Comparison of ENCODE assay signal across 30 cellular contexts in the genomic region with DNA sequence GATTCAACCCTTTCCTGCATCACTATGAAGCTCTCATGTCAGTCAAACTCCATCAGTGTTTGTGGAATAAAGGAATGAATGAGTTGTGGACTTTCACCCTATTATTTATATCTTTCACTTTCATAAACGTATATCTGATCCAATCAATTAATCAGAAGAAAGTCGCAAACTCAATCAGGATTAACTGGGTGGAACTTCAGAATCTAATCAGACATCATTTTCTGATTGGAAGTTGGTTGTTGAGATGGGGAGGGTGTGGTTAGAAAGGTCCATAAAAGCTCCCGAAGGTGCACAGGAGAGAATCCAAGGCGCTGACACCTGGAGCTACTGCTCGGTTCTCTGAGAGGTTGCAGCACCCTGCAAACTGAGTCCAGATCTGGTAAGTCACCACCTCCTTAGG. TPM values are rescaled to one million over a fixed set of nuclear protein-coding genes. Genes with fewer than 3 reads are reported as not detected.
DNase-seq lines count a peak whose midpoint lies in the region; ATAC-seq, FAIRE-seq and TF ChIP-seq lines count a peak whose summit lies in the region.
"Had no signal": no experiment of that assay in that cellular context is flagged by ENCODE, and none has a peak within 500 bp of the region (broad histone marks: within the 10 kb centered on the region; RNA-seq: fewer than 3 reads in every experiment).

Gene PRAMEF12 (plus strand): TSS at position 301 of the 400 bp plus-strand sequence. CDS start 1,130 bp downstream, outside the sequence.

- H3K23ac ChIP-seq in H1 (ENCODE audit: insufficient read length): no peak within 1 kb of the TSS

- H4K20me1 ChIP-seq in H1 (replicated peaks in 1 of 2; ENCODE audit: control insufficient read depth in 1 of 2, insufficient read depth in 2 of 2, low read length in 2 of 2): no peaks in the 10 kb centered on the region
- H4K20me1 ChIP-seq: BLaER1 had no signal

- H3K4me3 ChIP-seq in H7 (ENCODE audit: insufficient read depth, low read depth, low read length): no peak within 1 kb of the TSS
- H3K4me3 ChIP-seq in H1 (ENCODE audit: extremely low read depth in 1 of 4, insufficient read depth in 2 of 4, low read depth in 3 of 4, low read length in 4 of 4): no peak within 1 kb of the TSS
- H3K4me3 ChIP-seq in thyroid gland (replicated peaks in 1 of 3): no peak within 1 kb of the TSS
- H3K4me3 ChIP-seq: BLaER1, GM12878 had no signal

- no peak within 1 kb of the TSS for H3K4me2 ChIP-seq in H1 (ENCODE audit: insufficient read depth in 1 of 2, low read depth in 2 of 2, low read length in 2 of 2)
- H3K4me2 ChIP-seq: BLaER1 had no signal

- H3K56ac ChIP-seq in H1 (replicated peaks; ENCODE audit: insufficient read length, low read depth, low read length): no peak within 1 kb of the TSS

- no peaks in the 10 kb centered on the region for H3K36me3 Mint-ChIP-seq in osteocyte (ENCODE audit: unreplicated experiment)
- H3K36me3 Mint-ChIP-seq in activated CD8-positive, alpha-beta T cell treated with anti-CD3 and anti-CD28 coated beads for 36 hours (ENCODE audit: low read depth): no peaks in the 10 kb centered on the region
- H3K36me3 Mint-ChIP-seq: CD14-positive monocyte; CD4-positive, alpha-beta memory T cell; CD4-positive, CD25-positive, alpha-beta regulatory T cell; CD8-positive, alpha-beta memory T cell had no signal

- no peak for ATAC-seq in activated CD8-positive, alpha-beta T cell treated with anti-CD3 and anti-CD28 coated beads for 36 hours
- ATAC-seq: GM12878 had no signal

- H3K27me3 ChIP-seq in H7 (ENCODE audit: control insufficient read depth, insufficient read depth, low read length) (no peaks in the 10 kb centered on the region; the same call in 1 of the 2 replicates), H1 (replicated peaks in 1 of 4; ENCODE audit: control insufficient read depth in 3 of 4, extremely low read depth in 1 of 4, insufficient read depth in 3 of 4, low read length in 3 of 4) (no peaks in the 10 kb centered on the region), thyroid gland (no peaks in the 10 kb centered on the region)
- H3K27me3 ChIP-seq: BE2C, BLaER1 had no signal

- H2BK120ac ChIP-seq in H1 (replicated peaks; ENCODE audit: low read depth, low read length): no peak within 1 kb of the TSS

- no peaks in the 10 kb centered on the region for H3K79me2 ChIP-seq in H1 (ENCODE audit: control insufficient read depth in 1 of 2, insufficient read depth in 2 of 2, low read length in 2 of 2)

- TF ChIP-seq POLR2A in H1 (IDR thresholded peaks at IDR 0.05; ENCODE audit: control extremely low read depth in 1 of 2, low read depth in 2 of 2, low read length in 2 of 2): no peak
- no peak for TF ChIP-seq POLR2A in thyroid gland (IDR thresholded peaks at IDR 0.05)

- H3K4ac ChIP-seq in H1 (replicated peaks; ENCODE audit: insufficient read length, low read depth, low read length): no peak within 1 kb of the TSS

- CTCF ChIA-PET in H1 (lab: Charles Lee; ENCODE audit: partially characterized antibody): interaction anchor here (1.4 to 1.5 kb wide), 2 partner anchors 9 to 13 kb away, joined by 3 read pairs; no protein-coding TSS in a partner anchor
- CTCF ChIA-PET in activated CD8-positive, alpha-beta T cell treated with anti-CD3 and anti-CD28 coated beads for 36 hours (lab: Charles Lee): no interaction called here

- peaks cover 3% of the 10 kb centered on the region for H3K27me3 Mint-ChIP-seq in osteocyte (ENCODE audit: unreplicated experiment)
- peaks cover 17% of the 10 kb centered on the region for H3K27me3 Mint-ChIP-seq in activated CD8-positive, alpha-beta T cell treated with anti-CD3 and anti-CD28 coated beads for 36 hours

- no peak within 1 kb of the TSS for H4K5ac ChIP-seq in H1 (ENCODE audit: insufficient read length, low read depth, low read length)

- H3K18ac ChIP-seq in H1 (ENCODE audit: extremely low read depth, low read length): no peak within 1 kb of the TSS

- TF ChIP-seq CTCF in H1 (IDR thresholded peaks at IDR 0.05; ENCODE audit: control extremely low read depth in 1 of 3, insufficient read depth in 1 of 3, low read depth in 1 of 3, low read length in 3 of 3): no peak
- TF ChIP-seq CTCF in osteocyte (IDR thresholded peaks at IDR 0.05): no peak
- no peak for TF ChIP-seq CTCF in activated CD8-positive, alpha-beta T cell treated with anti-CD3 and anti-CD28 coated beads for 36 hours (IDR thresholded peaks at IDR 0.05)
- TF ChIP-seq CTCF in thyroid gland (IDR thresholded peaks at IDR 0.05): no peak

- H3K9me3 ChIP-seq in H1 (ENCODE audit: insufficient read depth in 2 of 2, low read depth in 1 of 2, low read length in 1 of 2): no peaks in the 10 kb centered on the region
- no peaks in the 10 kb centered on the region for H3K9me3 ChIP-seq in thyroid gland
- H3K9me3 ChIP-seq: BE2C, BLaER1 had no signal

- H3K27ac Mint-ChIP-seq in osteocyte (ENCODE audit: unreplicated experiment): no peak within 1 kb of the TSS
- H3K27ac Mint-ChIP-seq in activated CD8-positive, alpha-beta T cell treated with anti-CD3 and anti-CD28 coated beads for 36 hours: no peak within 1 kb of the TSS
- H3K27ac Mint-ChIP-seq: CD14-positive monocyte; CD4-positive, alpha-beta memory T cell; CD4-positive, CD25-positive, alpha-beta regulatory T cell; CD8-positive, alpha-beta memory T cell had no signal

- no peaks in the 10 kb centered on the region for H3K79me1 ChIP-seq in H1 (ENCODE audit: low read depth, low read length)

- TF ChIP-seq RAD21 in H1 (IDR thresholded peaks at IDR 0.05 in 1 of 2, conservative IDR thresholded peaks at IDR 0.05 in 1 of 2; ENCODE audit: low read depth in 2 of 2, low read length in 2 of 2): no peak

- H3K36me3 ChIP-seq in H7 (replicated peaks; ENCODE audit: control insufficient read depth, insufficient read depth, low read length) (no peaks in the 10 kb centered on the region), H1 (ENCODE audit: control insufficient read depth in 2 of 4, insufficient read depth in 4 of 4, low read length in 3 of 4) (no peaks in the 10 kb centered on the region; a peak in 1 of 8 replicates), thyroid gland (no peaks in the 10 kb centered on the region)
- H3K36me3 ChIP-seq: BE2C, BLaER1 had no signal

- H3K9ac ChIP-seq in H1 (replicated peaks in 1 of 4; ENCODE audit: extremely low read depth in 1 of 4, low read depth in 3 of 4, low read length in 3 of 4): no peak within 1 kb of the TSS
- H3K9ac ChIP-seq: BLaER1 had no signal

- H3K9me3 Mint-ChIP-seq in osteocyte (ENCODE audit: unreplicated experiment): peaks cover 8% of the 10 kb centered on the region
- H3K9me3 Mint-ChIP-seq in activated CD8-positive, alpha-beta T cell treated with anti-CD3 and anti-CD28 coated beads for 36 hours: no peaks in the 10 kb centered on the region
- H3K9me3 Mint-ChIP-seq: CD4-positive, alpha-beta memory T cell; CD8-positive, alpha-beta memory T cell had no signal

- no peak within 1 kb of the TSS for H3K4me3 Mint-ChIP-seq in osteocyte (ENCODE audit: unreplicated experiment)
- H3K4me3 Mint-ChIP-seq in activated CD8-positive, alpha-beta T cell treated with anti-CD3 and anti-CD28 coated beads for 36 hours: no peak within 1 kb of the TSS
- H3K4me3 Mint-ChIP-seq: CD14-positive monocyte; CD4-positive, alpha-beta memory T cell; CD4-positive, CD25-positive, alpha-beta regulatory T cell; CD8-positive, alpha-beta memory T cell had no signal

- no peak within 1 kb of the TSS for H4K91ac ChIP-seq in H1 (replicated peaks; ENCODE audit: insufficient read length, low read length)

- POLR2A ChIA-PET in H1 (lab: Charles Lee; ENCODE audit: partially characterized antibody): no interaction called here
- POLR2A ChIA-PET in activated CD8-positive, alpha-beta T cell treated with anti-CD3 and anti-CD28 coated beads for 36 hours (lab: Charles Lee): no interaction called here

- no peak within 1 kb of the TSS for H3K14ac ChIP-seq in H1 (ENCODE audit: insufficient read length)

- no peak for FAIRE-seq in H1 (lab: Jason Lieb, UNC)
- FAIRE-seq: A204.1, GM12878, GM12892, GM18507 had no signal

- H3K4me1 Mint-ChIP-seq in osteocyte (ENCODE audit: unreplicated experiment): no peaks in the 10 kb centered on the region
- H3K4me1 Mint-ChIP-seq in activated CD8-positive, alpha-beta T cell treated with anti-CD3 and anti-CD28 coated beads for 36 hours (ENCODE audit: low read depth): no peaks in the 10 kb centered on the region
- H3K4me1 Mint-ChIP-seq: CD14-positive monocyte; CD4-positive, alpha-beta memory T cell; CD4-positive, CD25-positive, alpha-beta regulatory T cell; CD8-positive, alpha-beta memory T cell had no signal

- no peak within 1 kb of the TSS for H3K27ac ChIP-seq in H1 (ENCODE audit: low read depth, low read length)
- no peak within 1 kb of the TSS for H3K27ac ChIP-seq in thyroid gland
- H3K27ac ChIP-seq: BLaER1 had no signal

- 0 out of 2 replicates have a peak within 1 kb of the TSS, but pooled peaks have one; percentile 46 for H2BK15ac ChIP-seq in H1 (ENCODE audit: low read length)

- intact Hi-C loops in activated CD8-positive, alpha-beta T cell treated with anti-CD3 and anti-CD28 coated beads for 36 hours (cut with micrococcal nuclease): no loop called here
- intact Hi-C loops in thyroid gland (cut with DNase I): no loop called here

- H2AFZ ChIP-seq in H1 (ENCODE audit: low read length): no peak within 1 kb of the TSS

- WGBS in H1 (ENCODE audit: extremely low coverage in 1 of 2, insufficient coverage in 1 of 2, insufficient read length in 1 of 2, insufficient replicate concordance in 2 of 2, low coverage in 1 of 2, low lambda C conversion rate in 2 of 2, missing lambda C conversion rate in 1 of 2), 2 experiments: 88% methylated on average over 5 of the region's 5 CpGs; no CpG with 5 or more reads in 1 of the 2 experiments
- 89 to 96% methylated on average over 5 of the region's 5 CpGs for WGBS in thyroid gland, 2 donors

- H2BK20ac ChIP-seq in H1 (ENCODE audit: low read length): no peak within 1 kb of the TSS

- H3K4me1 ChIP-seq in H1 (replicated peaks in 1 of 4; ENCODE audit: control insufficient read depth in 3 of 4, insufficient read depth in 4 of 4, low read length in 3 of 4) (no peaks in the 10 kb centered on the region), thyroid gland (no peaks in the 10 kb centered on the region)
- H3K4me1 ChIP-seq: BE2C, BLaER1 had no signal

- no peak for TF ChIP-seq EP300 in H1 (IDR thresholded peaks at IDR 0.05; ENCODE audit: borderline replicate concordance in 1 of 2, low read depth in 2 of 2, low read length in 2 of 2)

- DNase-seq in H7: peak; percentile 2
- no peak for DNase-seq in H1 (ENCODE audit: low read depth in 1 of 2, low spot score in 2 of 2)
- DNase-seq in osteocyte (ENCODE audit: extremely low spot score, unreplicated experiment): peak; percentile 46
- DNase-seq in activated CD8-positive, alpha-beta T cell treated with anti-CD3 and anti-CD28 coated beads for 36 hours: no peak
- no peak for DNase-seq in thyroid gland
- DNase-seq: 8988T; ACHN; BE2C; C1 segment of cervical spinal cord; CD4-positive, alpha-beta memory T cell; CD4-positive, CD25-positive, alpha-beta regulatory T cell; CD8-positive, alpha-beta memory T cell; COR-L47; DMS 273 treated with DMSO at 0.1 percent for 48 hours; DMS153; DMS53; DMS79; DND-41; EL; GDM1 had no signal

- H2BK12ac ChIP-seq in H1 (ENCODE audit: low read depth, low read length): no peak within 1 kb of the TSS

- no peak within 1 kb of the TSS for H2BK5ac ChIP-seq in H1 (ENCODE audit: low read depth, low read length)

- H3K23me2 ChIP-seq in H1 (ENCODE audit: low read depth, low read length): no peaks in the 10 kb centered on the region

- no peak within 1 kb of the TSS for H2AK5ac ChIP-seq in H1 (ENCODE audit: low read depth, low read length)

- H4K8ac ChIP-seq in H1 (ENCODE audit: extremely low read depth, insufficient read depth, low read length): no peak within 1 kb of the TSS

RNA-seq across cellular contexts. Expression of gene PRAMEF12, which starts in this region (rescaled TPM):
- not detected in 2 replicates for total RNA-seq in H7 (2014; rRNA removed; shearing (Covaris generic))
- not detected in 2 replicates for total RNA-seq in H1 (2021; fragmentation: NEBNext Ultra II Directional; extraction: Animal tissue kit (Norgen Biotek cat#: 25700))
- polyA plus RNA-seq in H1 (2011; rRNA removed): not detected in 2 replicates
- not detected for polyA plus RNA-seq in H1 (2011; cell fraction: cytosol; rRNA removed)
- polyA plus RNA-seq in H1 (2011; cell fraction: nucleus; rRNA removed): not detected
- 0.09 TPM in 1 of 4 replicates, not detected in the others for polyA plus RNA-seq in H1 (2012, experiment 1 of 2)
- polyA plus RNA-seq in H1 (2012, experiment 2 of 2): not detected
- polyA plus RNA-seq in H1 (2013, experiment 1 of 2): not detected
- polyA plus RNA-seq in H1 (2013, experiment 2 of 2): not detected
- not detected in 2 replicates for polyA minus RNA-seq in H1 (2011; rRNA and poly(A)+ RNA removed)
- polyA minus RNA-seq in H1 (2011; cell fraction: cytosol; rRNA and poly(A)+ RNA removed): not detected
- not detected for polyA minus RNA-seq in H1 (2011; cell fraction: nucleus; rRNA and poly(A)+ RNA removed)
- not detected in 2 replicates for total RNA-seq in osteocyte
- total RNA-seq in activated CD8-positive, alpha-beta T cell treated with anti-CD3 and anti-CD28 coated beads for 36 hours: not detected
- not detected for total RNA-seq in thyroid gland
- total RNA-seq: A673; CD4-positive, alpha-beta memory T cell; CD4-positive, CD25-positive, alpha-beta regulatory T cell; CD8-positive, alpha-beta memory T cell; Daoy; G401; GM12878 had no signal
- polyA plus RNA-seq: AG04450; CD14-positive monocyte; CD4-positive, alpha-beta memory T cell; CD4-positive, CD25-positive, alpha-beta regulatory T cell; CD8-positive, alpha-beta memory T cell; GM12878 had no signal

Comparison
In these comparisons a context has a peak if more than half of its experiments do, and no peak if none do; other contexts are left out.
1. Peak in DNase-seq in H7; RNA of the gene not detected or under 1 TPM.
2. Peak in DNase-seq in osteocyte; RNA of the gene not detected or under 1 TPM.